19 cellular contexts compared by ENCODE assay signal in genomic region chr3:14649466-14649865, GRCh38. TPM values are rescaled to one million over a fixed set of nuclear protein-coding genes. Genes with fewer than 3 reads are reported as not detected.
DNase-seq lines count a peak whose midpoint lies in the region; ATAC-seq, FAIRE-seq and TF ChIP-seq lines count a peak whose summit lies in the region.
"Had no signal": no experiment of that assay in that cellular context is flagged by ENCODE, and none has a peak within 500 bp of the region (broad histone marks: within the 10 kb centered on the region; RNA-seq: fewer than 3 reads in every experiment).

No MANE protein-coding gene starts in this region.

- 90 to 95% methylated on average over 2 of the region's 2 CpGs for WGBS in heart right ventricle, 2 donors
- 92 to 96% (median 93%) methylated on average over 2 of the region's 2 CpGs for WGBS in heart left ventricle, 4 donors
- WGBS in hepatocyte (ENCODE audit: low lambda C conversion rate, missing lambda C conversion rate), result 57% methylated on average over 2 of the region's 2 CpGs
- WGBS in pancreas, 2 donors, result 10 to 12% methylated on average over 2 of the region's 2 CpGs

- ATAC-seq in heart right ventricle (no peak), heart left ventricle (no peak), pancreas (no peak), HG02852 (IDR thresholded peaks at IDR 0.05; ENCODE audit: unreplicated experiment) (no peak)

- peak overlapping the region in 6 of 10 donors; percentile 21 to 76 (median 64) for H3K27ac ChIP-seq in heart right ventricle
- peak overlapping the region in 5 of 12 donors; percentile 28 to 83 (median 69) for H3K27ac ChIP-seq in heart left ventricle
- H3K27ac ChIP-seq in hepatocyte, result peak overlapping the region; percentile 85
- H3K27ac ChIP-seq in pancreas, result peak overlapping the region in 3 of 4 donors; percentile 4 to 37 (median 31)

- no peak overlapping the region for H2AFZ ChIP-seq in hepatocyte

- in situ Hi-C loops in Caki2 (cut with HindIII; ENCODE audit: low pct_unique_long_range_greater_than_20kb, low sequenced_read_pairs), result no loop called here

- H3K4me2 ChIP-seq in hepatocyte, result peak overlapping the region; percentile 68

- DNase-seq in heart right ventricle (no peak), heart left ventricle (no peak), Caki2 (ENCODE audit: low read depth) (peak; percentile 15), hepatocyte (ENCODE audit: low spot score) (no peak), pancreas (no peak), dedifferentiated amniotic fluid mesenchymal stem cell (ENCODE audit: extremely low spot score) (no peak)
- DNase-seq in activated CD4-positive, alpha-beta T cell treated with anti-CD3 and anti-CD28 coated beads for 4 hours, result no peak
- DNase-seq: C1 segment of cervical spinal cord, DND-41, NCI-H1105, NCI-H2081 treated with DMSO at 0.1 percent for 48 hours, NCI-H510A treated with DMSO at 0.1 percent for 48 hours, NCI-H774, Right ventricle myocardium superior had no signal

- TF ChIP-seq POLR2A in heart left ventricle (IDR thresholded peaks at IDR 0.05), result no peak

- H3K27me3 ChIP-seq in heart right ventricle (no peaks in the 10 kb centered on the region), heart left ventricle (no peaks in the 10 kb centered on the region), hepatocyte (no peaks in the 10 kb centered on the region), pancreas (no peaks in the 10 kb centered on the region)

- intact Hi-C loops in heart right ventricle (cut with DNase I), result loop anchor here in 1 of 10 donors (5.0 kb wide), 1 partner anchor 92 kb away; no protein-coding TSS in a partner anchor
- intact Hi-C loops in heart left ventricle (cut with DNase I), result loop anchor here in 1 of 10 donors (10.0 kb wide), 1 partner anchor 145 kb away; no protein-coding TSS in a partner anchor
- intact Hi-C loops in pancreas (cut with DNase I), result no loop called here

- no peaks in the 10 kb centered on the region for H4K20me1 ChIP-seq in hepatocyte (ENCODE audit: insufficient read depth, poor library complexity, severe bottlenecking)

- H3K4me3 ChIP-seq in heart right ventricle (no peak overlapping the region), heart left ventricle (no peak overlapping the region), hepatocyte (no peak overlapping the region), pancreas (no peak overlapping the region)

- H3K9me3 ChIP-seq in heart right ventricle (no peaks in the 10 kb centered on the region), heart left ventricle (no peaks in the 10 kb centered on the region), hepatocyte (ENCODE audit: low read depth) (no peaks in the 10 kb centered on the region), pancreas (no peaks in the 10 kb centered on the region)

- no peak for TF ChIP-seq CTCF in heart right ventricle (IDR thresholded peaks at IDR 0.05)
- TF ChIP-seq CTCF in heart left ventricle (IDR thresholded peaks at IDR 0.05), result no peak
- no peak for TF ChIP-seq CTCF in hepatocyte (IDR thresholded peaks at IDR 0.05; ENCODE audit: poor library complexity)
- no peak for TF ChIP-seq CTCF in pancreas (IDR thresholded peaks at IDR 0.05)

- FAIRE-seq in pancreas (lab: Jason Lieb, UNC), result no peak
- FAIRE-seq: H1, RCC 7860 had no signal

- peaks cover 27% of the 10 kb centered on the region for H3K79me2 ChIP-seq in hepatocyte

- H3K4me1 ChIP-seq in heart right ventricle, result peaks cover 0 to 53% (median 44%) of the 10 kb centered on the region in 9 donors
- H3K4me1 ChIP-seq in heart left ventricle, result peaks cover 0 to 43% (median 32%) of the 10 kb centered on the region in 12 donors
- peaks cover 39% of the 10 kb centered on the region for H3K4me1 ChIP-seq in hepatocyte (ENCODE audit: insufficient read depth)
- peaks cover 31 to 39% (median 35%) of the 10 kb centered on the region in 3 donors for H3K4me1 ChIP-seq in pancreas

- H3K9me2 ChIP-seq in hepatocyte (replicated peaks; ENCODE audit: insufficient read depth), result no peaks in the 10 kb centered on the region

- H3K36me3 ChIP-seq in heart right ventricle, result peaks cover 0 to 10% (median under 1%) of the 10 kb centered on the region in 9 donors
- peaks cover 0 to 9% (median 5%) of the 10 kb centered on the region in 9 donors for H3K36me3 ChIP-seq in heart left ventricle
- no peaks in the 10 kb centered on the region for H3K36me3 ChIP-seq in hepatocyte (replicated peaks; ENCODE audit: insufficient read depth, low read depth)
- H3K36me3 ChIP-seq in pancreas, result no peaks in the 10 kb centered on the region

RNA-seq across cellular contexts. Expression of gene CCDC174, which starts 2.1 kb away (rescaled TPM):
- total RNA-seq in heart right ventricle (10 to 100 TPM in 9 of 10 donors, 1 to 10 TPM in 1; 10.0 to 15.4 (median 11.6) TPM), heart left ventricle (10 to 100 TPM in 7 of 9 donors, 1 to 10 TPM in 2; 8.7 to 16.1 (median 11.7) TPM), hepatocyte (23.6 and 25.8 TPM in 2 replicates), pancreas (10 to 100 TPM in 3 of 6 donors, 1 to 10 TPM in 3; 7.2 to 13.7 (median 11.0) TPM)
- polyA plus RNA-seq in heart right ventricle (10 to 100 TPM; 10.1 to 18.6 TPM), heart left ventricle (10 to 100 TPM in 1 of 2 donors, 1 to 10 TPM in 1; 9.2 to 13.2 TPM), hepatocyte (18.6 and 21.9 TPM in 2 replicates), pancreas (10 to 100 TPM; 12.9 to 18.1 TPM)
- total RNA-seq in Caki2 (2014; rRNA removed; shearing (Covaris generic); ENCODE audit: low replicate concordance), result 7.1 and 23.3 TPM in 2 replicates

RNA-seq across cellular contexts. Expression of gene C3orf20, which starts 25.5 kb away (rescaled TPM):
- total RNA-seq in heart right ventricle (under 1 TPM in 5 of 10 donors, not detected in 5; 0.10 to 0.36 (median 0.16) TPM), heart left ventricle (under 1 TPM in 2 of 9 donors, not detected in 7; 0.21 to 0.31 TPM), hepatocyte (0.07 TPM in 1 of 2 replicates, not detected in the other), pancreas (under 1 TPM in 4 of 6 donors, not detected in 2; 0.04 to 0.12 (median 0.08) TPM)
- polyA plus RNA-seq in heart right ventricle (not detected), heart left ventricle (not detected), hepatocyte (0.10 TPM in 1 of 2 replicates, not detected in the other), pancreas (under 1 TPM in 1 of 2 donors, not detected in 1; 0.02 TPM)
- not detected in 2 replicates for total RNA-seq in Caki2 (2014; rRNA removed; shearing (Covaris generic); ENCODE audit: low replicate concordance)
- total RNA-seq: G401, H1, LHCN-M2, Right ventricle myocardium superior had no signal
- polyA plus RNA-seq: H1 had no signal
